Comparison of ENCODE assay signal across 8 cellular contexts in the genomic region with DNA sequence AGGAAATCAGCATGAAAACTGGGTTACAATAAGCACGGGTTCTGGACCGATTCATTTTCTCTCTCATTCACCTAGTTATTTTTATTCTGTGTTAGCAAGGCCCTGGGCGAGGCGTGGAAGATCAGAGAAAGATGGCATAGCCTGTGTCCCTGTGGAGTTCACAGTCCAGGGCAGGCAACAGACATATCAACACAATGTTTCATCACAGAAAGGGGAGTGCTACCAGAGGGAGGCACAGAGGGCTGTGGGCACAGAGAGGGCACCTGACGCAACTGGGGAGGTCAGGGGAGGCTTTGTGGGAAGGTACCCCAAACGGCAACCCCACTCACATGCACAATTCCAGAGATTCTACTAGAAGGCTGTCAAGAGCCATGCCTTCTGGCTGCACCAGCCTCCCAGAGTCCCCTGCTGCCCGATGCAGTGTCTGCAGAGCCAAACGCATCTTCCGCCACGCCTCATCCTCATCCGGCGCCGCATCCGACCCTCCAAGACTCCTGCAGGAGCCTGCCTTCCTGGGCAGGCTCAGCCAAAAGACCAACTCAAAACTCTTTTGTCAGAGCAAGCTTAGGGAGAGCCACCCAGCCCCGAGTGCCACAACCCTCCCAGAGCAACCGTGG. TPM values are rescaled to one million over a fixed set of nuclear protein-coding genes. Genes with fewer than 3 reads are reported as not detected.
DNase-seq lines count a peak whose midpoint lies in the region; ATAC-seq, FAIRE-seq and TF ChIP-seq lines count a peak whose summit lies in the region.

No MANE protein-coding gene starts in this region.

- peaks cover 10 to 24% (median 20%) of the 10 kb centered on the region in 3 experiments for H3K36me3 Mint-ChIP-seq in H9 (ENCODE audit: insufficient read depth in 1 of 3, low read depth in 3 of 3)
- H3K36me3 Mint-ChIP-seq in activated B cell treated with CpG ODN at 0.5 μM for 24 hours (ENCODE audit: low read depth): peaks cover 13% of the 10 kb centered on the region

- H3K27me3 ChIP-seq in H9 (ENCODE audit: insufficient read depth, low read length) (no peaks in the 10 kb centered on the region), small intestine (ENCODE audit: control insufficient read depth in 2 of 2, insufficient read depth in 2 of 2, low read length in 2 of 2) (no peaks in the 10 kb centered on the region)

- no peak overlapping the region for H3K9ac ChIP-seq in H9 (ENCODE audit: extremely low read depth, insufficient read length, low read length)

- peaks cover 15% of the 10 kb centered on the region for H3K23me2 ChIP-seq in H9 (ENCODE audit: insufficient read length, low read depth, low read length, poor library complexity, severe bottlenecking)

- no peak overlapping the region for H4K5ac ChIP-seq in H9 (ENCODE audit: insufficient read length, low read depth, low read length)

- H3K27ac Mint-ChIP-seq in H9 (no peak overlapping the region; a peak in 2 of 7 replicates), activated B cell treated with CpG ODN at 0.5 μM for 24 hours (peak overlapping the region; percentile 54)

- H3K9me3 ChIP-seq in H9 (ENCODE audit: control insufficient read depth, low read depth, low read length): no peaks in the 10 kb centered on the region
- H3K9me3 ChIP-seq in small intestine (ENCODE audit: control insufficient read depth, low read depth): no peaks in the 10 kb centered on the region

- H3K27me3 Mint-ChIP-seq in H9 (ENCODE audit: low read depth) (peaks cover 2% of the 10 kb centered on the region; the same call in 1 of the 2 replicates), activated B cell treated with CpG ODN at 0.5 μM for 24 hours (no peaks in the 10 kb centered on the region)

- H3K79me2 ChIP-seq in H9 (ENCODE audit: insufficient read depth, low read length): peaks cover 11% of the 10 kb centered on the region; the same call in 1 of the 2 replicates

- no peak overlapping the region; the same call in 1 of the 2 replicates for H3K14ac ChIP-seq in H9 (ENCODE audit: insufficient read depth, low read length)

- POLR2A ChIA-PET in activated B cell treated with CpG ODN at 0.5 μM for 24 hours (lab: Charles Lee): no interaction called here

- no peak overlapping the region for H2BK120ac ChIP-seq in H9 (ENCODE audit: low read depth, low read length, poor library complexity, severe bottlenecking)

- peaks cover 14% of the 10 kb centered on the region for H3K79me1 ChIP-seq in H9 (ENCODE audit: insufficient read depth, low read depth, low read length, poor library complexity, severe bottlenecking)

- H3K4me3 ChIP-seq in small intestine (ENCODE audit: low read depth in 1 of 2, low read length in 2 of 2): peak overlapping the region; percentile 84 to 96

- ATAC-seq in activated B cell treated with CpG ODN at 0.5 μM for 24 hours (ENCODE audit: low read depth): no peak
- no peak for ATAC-seq in HG03378 (IDR thresholded peaks at IDR 0.05; ENCODE audit: unreplicated experiment)
- no peak for ATAC-seq in HG03565 (IDR thresholded peaks at IDR 0.05; ENCODE audit: unreplicated experiment)
- ATAC-seq in HG02678 (IDR thresholded peaks at IDR 0.05; ENCODE audit: unreplicated experiment): no peak

- H3K4me3 Mint-ChIP-seq in H9 (peak overlapping the region; percentile 82 to 87), activated B cell treated with CpG ODN at 0.5 μM for 24 hours (peak overlapping the region; percentile 65)

- H3K18ac ChIP-seq in H9 (ENCODE audit: insufficient read length, low read depth, low read length): no peak overlapping the region

- no peak overlapping the region for H3K56ac ChIP-seq in H9 (ENCODE audit: insufficient read length, low read depth, low read length)

- no peak overlapping the region for H2AK5ac ChIP-seq in H9 (ENCODE audit: insufficient read length, low read length)

- H2AFZ ChIP-seq in H9 (ENCODE audit: low read length): no peak overlapping the region

- DNase-seq in H9 (no peak), activated B cell treated with CpG ODN at 0.5 μM for 24 hours (no peak), hepatic stellate cell (ENCODE audit: low spot score) (peak; percentile 65), small intestine (peak; percentile 20), NCI-H2029 (lab: John Stamatoyannopoulos, UW) (no peak)

- peak overlapping the region; percentile 77 for H3K23ac ChIP-seq in H9 (ENCODE audit: insufficient read length, low read depth, low read length)

- CTCF ChIA-PET in activated B cell treated with CpG ODN at 0.5 μM for 24 hours (lab: Charles Lee): no interaction called here

- H3K4me2 ChIP-seq in H9 (ENCODE audit: insufficient read depth, insufficient read length, low read length): peak overlapping the region; percentile 87

- H2BK5ac ChIP-seq in H9 (ENCODE audit: insufficient read length, low read length): no peak overlapping the region

- H3T11ph ChIP-seq in H9 (ENCODE audit: low read length): no peak overlapping the region

- TF ChIP-seq CTCF in H9 (conservative IDR thresholded peaks at IDR 0.05) (no peak), activated B cell treated with CpG ODN at 0.5 μM for 24 hours (IDR thresholded peaks at IDR 0.05) (no peak)

- no peak overlapping the region for H2BK20ac ChIP-seq in H9 (ENCODE audit: low read depth, low read length, poor library complexity, severe bottlenecking)

- H4K20me1 ChIP-seq in H9 (ENCODE audit: control insufficient read depth, insufficient read depth, insufficient read length): no peaks in the 10 kb centered on the region

- H3K9me3 Mint-ChIP-seq in H9: no peaks in the 10 kb centered on the region
- H3K9me3 Mint-ChIP-seq in activated B cell treated with CpG ODN at 0.5 μM for 24 hours: no peaks in the 10 kb centered on the region

- H3K4me1 Mint-ChIP-seq in H9 (peaks cover 32 to 35% of the 10 kb centered on the region in 2 experiments), activated B cell treated with CpG ODN at 0.5 μM for 24 hours (peaks cover 31% of the 10 kb centered on the region)

- intact Hi-C loops in activated B cell treated with CpG ODN at 0.5 μM for 24 hours (cut with micrococcal nuclease): no loop called here

- no CpG with 5 or more reads among the region's 16 CpGs for WGBS in H9 (ENCODE audit: extremely low coverage, insufficient read length, low lambda C conversion rate)
- WGBS in small intestine, 3 donors: 40 to 44% (median 42%) methylated on average over 16 of the region's 16 CpGs

- no peaks in the 10 kb centered on the region for H3K36me3 ChIP-seq in small intestine (ENCODE audit: control insufficient read depth in 2 of 2, insufficient read depth in 2 of 2, low read length in 2 of 2)

- FAIRE-seq in small intestine (lab: Jason Lieb, UNC): no peak

- no peak overlapping the region for H3K4ac ChIP-seq in H9 (ENCODE audit: low read depth, low read length)

- H4K91ac ChIP-seq in H9 (ENCODE audit: insufficient read length, low read depth, low read length): no peak overlapping the region

- peaks cover 5% of the 10 kb centered on the region; the same call in 1 of the 2 replicates for H3K4me1 ChIP-seq in H9 (ENCODE audit: insufficient read depth, low read length)
- peaks cover 0 to 11% of the 10 kb centered on the region in 2 donors for H3K4me1 ChIP-seq in small intestine (ENCODE audit: control insufficient read depth in 2 of 2, insufficient read depth in 1 of 2, low read depth in 1 of 2, low read length in 1 of 2)

- H2BK12ac ChIP-seq in H9 (ENCODE audit: insufficient read length, low read depth, low read length): no peak overlapping the region

- no peak overlapping the region for H2BK15ac ChIP-seq in H9 (ENCODE audit: low read depth, low read length)

- H4K8ac ChIP-seq in H9 (replicated peaks; ENCODE audit: insufficient read length, low read depth, low read length): no peak overlapping the region

- H3K27ac ChIP-seq in H9 (ENCODE audit: insufficient read length, low read depth, low read length) (no peak overlapping the region), small intestine (ENCODE audit: low read depth in 1 of 2, low read length in 1 of 2) (no peak overlapping the region)

RNA-seq across cellular contexts. Expression of a gene that starts 1.4 kb away (rescaled TPM):
- total RNA-seq in H9 (2021): 65.0 and 71.5 TPM in 2 replicates
- total RNA-seq in activated B cell treated with CpG ODN at 0.5 μM for 24 hours: 108 and 121 TPM in 2 replicates
- 100 to 1,000 TPM in 2 of 3 donors, 10 to 100 TPM in 1; 68.7 to 336 (median 239) TPM for polyA plus RNA-seq in small intestine

RNA-seq across cellular contexts. Expression of a gene that starts 36.2 kb away (rescaled TPM):
- total RNA-seq in H9 (2021) (125 and 133 TPM in 2 replicates), activated B cell treated with CpG ODN at 0.5 μM for 24 hours (128 and 144 TPM in 2 replicates)
- polyA plus RNA-seq in small intestine: 10 to 100 TPM; 81.9 to 93.0 (median 82.3) TPM

RNA-seq across cellular contexts. Expression of a gene that starts 39.1 kb away (rescaled TPM):
- total RNA-seq in H9 (2021): 155 and 156 TPM in 2 replicates
- 78.4 and 82.2 TPM in 2 replicates for total RNA-seq in activated B cell treated with CpG ODN at 0.5 μM for 24 hours
- 100 to 1,000 TPM in 1 of 3 donors, 10 to 100 TPM in 2; 34.9 to 183 (median 44.6) TPM for polyA plus RNA-seq in small intestine

RNA-seq across cellular contexts. Expression of a gene that starts 43.3 kb away (rescaled TPM):
- total RNA-seq in H9 (2021) (15.9 and 16.4 TPM in 2 replicates), activated B cell treated with CpG ODN at 0.5 μM for 24 hours (82.5 and 88.5 TPM in 2 replicates)
- 1 to 10 TPM; 3.1 to 6.0 (median 4.1) TPM for polyA plus RNA-seq in small intestine

RNA-seq across cellular contexts. Expression of a gene that starts 47.0 kb away (rescaled TPM):
- 26.3 TPM in 2 replicates for total RNA-seq in H9 (2021)
- 36.3 and 42.3 TPM in 2 replicates for total RNA-seq in activated B cell treated with CpG ODN at 0.5 μM for 24 hours
- 10 to 100 TPM; 10.5 to 29.0 (median 22.7) TPM for polyA plus RNA-seq in small intestine

Comparison
In these comparisons a context has a peak if more than half of its experiments do, and no peak if none do; other contexts are left out.
1. DNase-seq: peak in hepatic stellate cell (single experiment) and small intestine (single experiment); none in H9 (single experiment), activated B cell treated with CpG ODN at 0.5 μM for 24 hours (single experiment) and NCI-H2029 (single experiment).